In the genomic region with DNA sequence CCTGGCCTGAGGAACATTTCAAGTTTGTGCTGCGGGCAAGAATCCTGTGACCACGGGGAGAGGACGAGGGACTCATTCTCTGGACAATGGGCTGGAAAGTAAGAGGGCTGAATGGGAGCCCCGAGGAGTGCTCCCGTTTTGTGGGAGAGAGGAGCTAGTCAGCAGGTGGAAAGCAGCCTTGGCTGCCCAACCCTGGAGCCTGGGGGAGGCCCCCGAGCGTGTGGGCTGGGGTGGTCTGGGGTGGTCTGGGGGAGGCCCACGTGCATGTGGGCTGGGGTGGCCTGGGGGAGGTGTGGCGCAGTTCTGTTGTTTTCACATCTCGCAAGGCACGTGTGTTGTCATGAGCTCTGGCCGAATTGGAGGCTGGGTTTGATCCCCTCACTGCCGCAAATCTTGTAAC, we compare ENCODE assay signal across 1 cellular context.
TF ChIP-seq lines count a peak whose summit lies in the region.

No MANE protein-coding gene starts in this region.

TF ChIP-seq in SK-N-SH, 30 proteins besides CTCF, POLR2A, EP300 and RAD21:
- TF ChIP-seq, protein P1, sequence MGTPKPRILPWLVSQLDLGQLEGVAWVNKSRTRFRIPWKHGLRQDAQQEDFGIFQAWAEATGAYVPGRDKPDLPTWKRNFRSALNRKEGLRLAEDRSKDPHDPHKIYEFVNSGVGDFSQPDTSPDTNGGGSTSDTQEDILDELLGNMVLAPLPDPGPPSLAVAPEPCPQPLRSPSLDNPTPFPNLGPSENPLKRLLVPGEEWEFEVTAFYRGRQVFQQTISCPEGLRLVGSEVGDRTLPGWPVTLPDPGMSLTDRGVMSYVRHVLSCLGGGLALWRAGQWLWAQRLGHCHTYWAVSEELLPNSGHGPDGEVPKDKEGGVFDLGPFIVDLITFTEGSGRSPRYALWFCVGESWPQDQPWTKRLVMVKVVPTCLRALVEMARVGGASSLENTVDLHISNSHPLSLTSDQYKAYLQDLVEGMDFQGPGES (IDR thresholded peaks at IDR 0.05; ENCODE audit: low read depth, low read length) = no peak
- TF ChIP-seq, protein P2, sequence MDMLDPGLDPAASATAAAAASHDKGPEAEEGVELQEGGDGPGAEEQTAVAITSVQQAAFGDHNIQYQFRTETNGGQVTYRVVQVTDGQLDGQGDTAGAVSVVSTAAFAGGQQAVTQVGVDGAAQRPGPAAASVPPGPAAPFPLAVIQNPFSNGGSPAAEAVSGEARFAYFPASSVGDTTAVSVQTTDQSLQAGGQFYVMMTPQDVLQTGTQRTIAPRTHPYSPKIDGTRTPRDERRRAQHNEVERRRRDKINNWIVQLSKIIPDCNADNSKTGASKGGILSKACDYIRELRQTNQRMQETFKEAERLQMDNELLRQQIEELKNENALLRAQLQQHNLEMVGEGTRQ (IDR thresholded peaks at IDR 0.05; ENCODE audit: borderline replicate concordance, low read depth, low read length) = no peak
- no peak for TF ChIP-seq GABPA (IDR thresholded peaks at IDR 0.05; ENCODE audit: low read depth)
- no peak for TF ChIP-seq SIN3A (IDR thresholded peaks at IDR 0.05; ENCODE audit: borderline replicate concordance, low read depth, low read length)
- TF ChIP-seq, protein P3, sequence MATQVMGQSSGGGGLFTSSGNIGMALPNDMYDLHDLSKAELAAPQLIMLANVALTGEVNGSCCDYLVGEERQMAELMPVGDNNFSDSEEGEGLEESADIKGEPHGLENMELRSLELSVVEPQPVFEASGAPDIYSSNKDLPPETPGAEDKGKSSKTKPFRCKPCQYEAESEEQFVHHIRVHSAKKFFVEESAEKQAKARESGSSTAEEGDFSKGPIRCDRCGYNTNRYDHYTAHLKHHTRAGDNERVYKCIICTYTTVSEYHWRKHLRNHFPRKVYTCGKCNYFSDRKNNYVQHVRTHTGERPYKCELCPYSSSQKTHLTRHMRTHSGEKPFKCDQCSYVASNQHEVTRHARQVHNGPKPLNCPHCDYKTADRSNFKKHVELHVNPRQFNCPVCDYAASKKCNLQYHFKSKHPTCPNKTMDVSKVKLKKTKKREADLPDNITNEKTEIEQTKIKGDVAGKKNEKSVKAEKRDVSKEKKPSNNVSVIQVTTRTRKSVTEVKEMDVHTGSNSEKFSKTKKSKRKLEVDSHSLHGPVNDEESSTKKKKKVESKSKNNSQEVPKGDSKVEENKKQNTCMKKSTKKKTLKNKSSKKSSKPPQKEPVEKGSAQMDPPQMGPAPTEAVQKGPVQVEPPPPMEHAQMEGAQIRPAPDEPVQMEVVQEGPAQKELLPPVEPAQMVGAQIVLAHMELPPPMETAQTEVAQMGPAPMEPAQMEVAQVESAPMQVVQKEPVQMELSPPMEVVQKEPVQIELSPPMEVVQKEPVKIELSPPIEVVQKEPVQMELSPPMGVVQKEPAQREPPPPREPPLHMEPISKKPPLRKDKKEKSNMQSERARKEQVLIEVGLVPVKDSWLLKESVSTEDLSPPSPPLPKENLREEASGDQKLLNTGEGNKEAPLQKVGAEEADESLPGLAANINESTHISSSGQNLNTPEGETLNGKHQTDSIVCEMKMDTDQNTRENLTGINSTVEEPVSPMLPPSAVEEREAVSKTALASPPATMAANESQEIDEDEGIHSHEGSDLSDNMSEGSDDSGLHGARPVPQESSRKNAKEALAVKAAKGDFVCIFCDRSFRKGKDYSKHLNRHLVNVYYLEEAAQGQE (IDR thresholded peaks at IDR 0.05; ENCODE audit: low read depth, low read length) = no peak
- TF ChIP-seq TCF12 (IDR thresholded peaks at IDR 0.05) = no peak
- TF ChIP-seq POLR2AphosphoS5 (IDR thresholded peaks at IDR 0.05; ENCODE audit: low read depth, low read length) = no peak
- TF ChIP-seq YY1 (IDR thresholded peaks at IDR 0.05; ENCODE audit: low read depth) = no peak
- TF ChIP-seq FOXJ3 (CRISPR knock-in tag; IDR thresholded peaks at IDR 0.05) = no peak
- TF ChIP-seq GATA2 (CRISPR knock-in tag; IDR thresholded peaks at IDR 0.05) = no peak
- no peak for TF ChIP-seq RFX5 (IDR thresholded peaks at IDR 0.05; ENCODE audit: low read length)
- no peak for TF ChIP-seq NFIC (IDR thresholded peaks at IDR 0.05; ENCODE audit: borderline replicate concordance)
- TF ChIP-seq, protein P4, sequence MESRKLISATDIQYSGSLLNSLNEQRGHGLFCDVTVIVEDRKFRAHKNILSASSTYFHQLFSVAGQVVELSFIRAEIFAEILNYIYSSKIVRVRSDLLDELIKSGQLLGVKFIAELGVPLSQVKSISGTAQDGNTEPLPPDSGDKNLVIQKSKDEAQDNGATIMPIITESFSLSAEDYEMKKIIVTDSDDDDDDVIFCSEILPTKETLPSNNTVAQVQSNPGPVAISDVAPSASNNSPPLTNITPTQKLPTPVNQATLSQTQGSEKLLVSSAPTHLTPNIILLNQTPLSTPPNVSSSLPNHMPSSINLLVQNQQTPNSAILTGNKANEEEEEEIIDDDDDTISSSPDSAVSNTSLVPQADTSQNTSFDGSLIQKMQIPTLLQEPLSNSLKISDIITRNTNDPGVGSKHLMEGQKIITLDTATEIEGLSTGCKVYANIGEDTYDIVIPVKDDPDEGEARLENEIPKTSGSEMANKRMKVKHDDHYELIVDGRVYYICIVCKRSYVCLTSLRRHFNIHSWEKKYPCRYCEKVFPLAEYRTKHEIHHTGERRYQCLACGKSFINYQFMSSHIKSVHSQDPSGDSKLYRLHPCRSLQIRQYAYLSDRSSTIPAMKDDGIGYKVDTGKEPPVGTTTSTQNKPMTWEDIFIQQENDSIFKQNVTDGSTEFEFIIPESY (IDR thresholded peaks at IDR 0.05; ENCODE audit: borderline replicate concordance, low read depth) = no peak
- TF ChIP-seq, protein P5, sequence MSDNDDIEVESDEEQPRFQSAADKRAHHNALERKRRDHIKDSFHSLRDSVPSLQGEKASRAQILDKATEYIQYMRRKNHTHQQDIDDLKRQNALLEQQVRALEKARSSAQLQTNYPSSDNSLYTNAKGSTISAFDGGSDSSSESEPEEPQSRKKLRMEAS (IDR thresholded peaks at IDR 0.05; ENCODE audit: low read depth) = no peak
- TF ChIP-seq RXRA (IDR thresholded peaks at IDR 0.05; ENCODE audit: borderline replicate concordance, low read depth) = no peak
- TF ChIP-seq, protein P6, sequence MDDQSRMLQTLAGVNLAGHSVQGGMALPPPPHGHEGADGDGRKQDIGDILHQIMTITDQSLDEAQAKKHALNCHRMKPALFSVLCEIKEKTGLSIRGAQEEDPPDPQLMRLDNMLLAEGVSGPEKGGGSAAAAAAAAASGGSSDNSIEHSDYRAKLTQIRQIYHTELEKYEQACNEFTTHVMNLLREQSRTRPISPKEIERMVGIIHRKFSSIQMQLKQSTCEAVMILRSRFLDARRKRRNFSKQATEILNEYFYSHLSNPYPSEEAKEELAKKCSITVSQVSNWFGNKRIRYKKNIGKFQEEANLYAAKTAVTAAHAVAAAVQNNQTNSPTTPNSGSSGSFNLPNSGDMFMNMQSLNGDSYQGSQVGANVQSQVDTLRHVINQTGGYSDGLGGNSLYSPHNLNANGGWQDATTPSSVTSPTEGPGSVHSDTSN (IDR thresholded peaks at IDR 0.05) = no peak
- no peak for TF ChIP-seq CHD2 (IDR thresholded peaks at IDR 0.05; ENCODE audit: low read length, partially characterized antibody)
- no peak for TF ChIP-seq JUND (IDR thresholded peaks at IDR 0.05)
